14 cellular contexts compared by ENCODE assay signal in genomic region chr3:56823421-56823926, GRCh38. TPM values are rescaled to one million over a fixed set of nuclear protein-coding genes. Genes with fewer than 3 reads are reported as not detected.
DNase-seq lines count a peak whose midpoint lies in the region; ATAC-seq and TF ChIP-seq lines count a peak whose summit lies in the region.
"Had no signal": no experiment of that assay in that cellular context is flagged by ENCODE, and none has a peak within 500 bp of the region (broad histone marks: within the 10 kb centered on the region; RNA-seq: fewer than 3 reads in every experiment).

No MANE protein-coding gene starts in this region.

- H3K4me1 ChIP-seq in CD8-positive, alpha-beta memory T cell (ENCODE audit: insufficient read depth, low read length), result peaks cover 22% of the 10 kb centered on the region

- no peak overlapping the region for H3K4me3 ChIP-seq in CD8-positive, alpha-beta memory T cell (ENCODE audit: low read length)
- H3K4me3 ChIP-seq in fibroblast of the aortic adventitia (ENCODE audit: low read depth, low read length), result no peak overlapping the region
- H3K4me3 ChIP-seq: SK-N-MC had no signal

- POLR2A ChIA-PET in CD8-positive, alpha-beta memory T cell (lab: Charles Lee), result no interaction called here
- POLR2A ChIA-PET in T-cell (lab: Charles Lee), result interaction anchor here (0.6 to 0.7 kb wide), 8 partner anchors 8 to 1114 kb away, joined by 3 to 10 read pairs (median 8); no protein-coding TSS in a partner anchor

- no peaks in the 10 kb centered on the region for H3K9me3 ChIP-seq in CD8-positive, alpha-beta memory T cell (ENCODE audit: low read length)

- CTCF ChIA-PET in CD8-positive, alpha-beta memory T cell (lab: Charles Lee), result interaction anchor here (0.5 to 1.8 kb wide), 5 partner anchors 14 to 165 kb away, joined by 3 to 5 read pairs (median 3); partner anchors contain the start of gene ARHGEF3
- CTCF ChIA-PET in T-cell (lab: Charles Lee), result interaction anchor here (0.5 to 1.0 kb wide), 6 partner anchors 8 to 169 kb away, joined by 3 to 7 read pairs (median 4); partner anchors contain the start of gene TASOR (in 1 of the 2)

- DNase-seq in A172 (ENCODE audit: low spot score), result peak; percentile 41
- no peak for DNase-seq in CD8-positive, alpha-beta memory T cell
- no peak for DNase-seq in T-cell
- peak; percentile 76 for DNase-seq in fibroblast of the aortic adventitia (ENCODE audit: low read depth)
- DNase-seq in C1 segment of cervical spinal cord (lab: John Stamatoyannopoulos, UW), result no peak
- no peak for DNase-seq in stimulated activated CD4-positive, alpha-beta T cell treated with anti-CD3 and anti-CD28 coated beads, Interleukin-12 subunit alpha, Interleukin-12 subunit beta, amount 100 ng/mL, for 4 hours
- DNase-seq: activated CD8-positive, alpha-beta memory T cell treated with anti-CD3 and anti-CD28 coated beads, Interleukin-2, amount 50 U/mL, for 48 hours; cerebellar nuclear complex; foreskin fibroblast; NCI-H2029 treated with DMSO at 0.1 percent for 48 hours; NCI-H526 had no signal

- H3K27ac Mint-ChIP-seq in CD8-positive, alpha-beta memory T cell, result peak overlapping the region in 5 of 8 donors; percentile 9 to 79 (median 30)
- peak overlapping the region; percentile 71 to 77 for H3K27ac Mint-ChIP-seq in T-cell
- H3K27ac Mint-ChIP-seq: B cell had no signal

- no peaks in the 10 kb centered on the region for H3K36me3 Mint-ChIP-seq in CD8-positive, alpha-beta memory T cell
- H3K36me3 Mint-ChIP-seq in T-cell, result no peaks in the 10 kb centered on the region

- H3K9me3 Mint-ChIP-seq in CD8-positive, alpha-beta memory T cell, result no peaks in the 10 kb centered on the region
- H3K9me3 Mint-ChIP-seq in T-cell, result no peaks in the 10 kb centered on the region

- H3K4me1 Mint-ChIP-seq in CD8-positive, alpha-beta memory T cell, result peaks cover 39 to 65% (median 63%) of the 10 kb centered on the region in 3 donors
- H3K4me1 Mint-ChIP-seq in T-cell, result peaks cover 63 to 69% (median 63%) of the 10 kb centered on the region in 3 donors
- H3K4me1 Mint-ChIP-seq: B cell had no signal

- TF ChIP-seq CTCF in fibroblast of the aortic adventitia (IDR thresholded peaks at IDR 0.05; ENCODE audit: insufficient read depth, low read length), result no peak

- ATAC-seq in T-cell (replicated peaks in 1 of 4), result no peak
- ATAC-seq in HG03108 (IDR thresholded peaks at IDR 0.05; ENCODE audit: unreplicated experiment), result no peak

- H3K36me3 ChIP-seq in CD8-positive, alpha-beta memory T cell (ENCODE audit: insufficient read depth, low read length), result no peaks in the 10 kb centered on the region

- peaks cover 0 to 1% of the 10 kb centered on the region in 2 donors for H3K27me3 Mint-ChIP-seq in CD8-positive, alpha-beta memory T cell
- no peaks in the 10 kb centered on the region for H3K27me3 Mint-ChIP-seq in T-cell
- H3K27me3 Mint-ChIP-seq: B cell had no signal

- H3K27me3 ChIP-seq in CD8-positive, alpha-beta memory T cell (ENCODE audit: insufficient read depth, low read length, poor library complexity, severe bottlenecking), result no peaks in the 10 kb centered on the region

- H3K27ac ChIP-seq in CD8-positive, alpha-beta memory T cell (ENCODE audit: low read depth, low read length), result no peak overlapping the region
- H3K27ac ChIP-seq: SK-N-MC had no signal

- no peak overlapping the region for H3K4me3 Mint-ChIP-seq in CD8-positive, alpha-beta memory T cell
- peak overlapping the region in 2 of 3 donors; percentile 7 to 13 for H3K4me3 Mint-ChIP-seq in T-cell
- H3K4me3 Mint-ChIP-seq: B cell had no signal

RNA-seq across cellular contexts. Expression of gene ARHGEF3, which starts 21.7 kb away (rescaled TPM):
- total RNA-seq in A172 (2014; rRNA removed; shearing (Covaris generic)), result 10.4 and 14.4 TPM in 2 replicates
- 10 to 100 TPM; 55.1 to 56.6 TPM for total RNA-seq in CD8-positive, alpha-beta memory T cell
- polyA plus RNA-seq in CD8-positive, alpha-beta memory T cell, result 110 TPM
- total RNA-seq in T-cell (100 to 1,000 TPM in 4 of 5 donors, 10 to 100 TPM in 1; 93.4 to 132 (median 124) TPM), fibroblast of the aortic adventitia (ENCODE audit: low replicate concordance) (21.8 and 26.3 TPM in 2 replicates)

Comparison
In these comparisons a context has a peak if more than half of its experiments do, and no peak if none do; other contexts are left out.
1. DNase-seq: peak in A172 (single experiment) and fibroblast of the aortic adventitia (single experiment); none in CD8-positive, alpha-beta memory T cell (0 of 5), T-cell (0 of 34), C1 segment of cervical spinal cord (0 of 14) and stimulated activated CD4-positive, alpha-beta T cell treated with anti-CD3 and anti-CD28 coated beads, Interleukin-12 subunit alpha, Interleukin-12 subunit beta, amount 100 ng/mL, for 4 hours (single experiment).
2. H3K4me3 Mint-ChIP-seq: peak in T-cell (2 of 3); none in CD8-positive, alpha-beta memory T cell (0 of 7).